29 cellular contexts compared by ENCODE assay signal in the genomic region with DNA sequence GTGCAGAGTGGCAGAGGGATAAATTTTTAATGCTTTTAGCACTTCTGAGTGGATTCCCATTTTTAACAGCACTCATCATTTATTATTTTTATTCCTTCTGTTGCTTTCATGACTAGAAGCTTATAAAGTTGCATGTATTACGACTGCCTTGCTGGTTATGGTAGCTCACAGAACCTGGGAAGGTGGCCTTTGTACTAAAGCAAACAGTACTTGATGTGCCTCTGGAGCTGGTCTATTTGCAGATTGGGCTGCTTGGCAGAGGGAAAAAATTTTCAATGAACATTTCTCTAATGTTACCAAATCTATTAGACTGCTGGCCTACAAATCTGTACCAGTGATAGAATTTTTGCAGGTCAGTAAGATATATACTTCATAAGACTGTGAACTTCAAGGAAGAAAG.
"Had no signal": no experiment of that assay in that cellular context is flagged by ENCODE, and none has a peak within 500 bp of the region (broad histone marks: within the 10 kb centered on the region; RNA-seq: fewer than 3 reads in every experiment).

No MANE protein-coding gene starts in this region.

- H3K4me3 ChIP-seq: colonic mucosa, gastroesophageal sphincter, heart left ventricle, left ventricle myocardium inferior, lower lobe of right lung, ovary, psoas muscle, skin epidermis, suprapubic skin, transverse colon, upper lobe of right lung, uterus had no signal

- H3K36me3 ChIP-seq: colonic mucosa, gastroesophageal sphincter, heart left ventricle, left ventricle myocardium inferior, lower lobe of right lung, ovary, suprapubic skin, transverse colon, upper lobe of right lung, uterus had no signal

- ATAC-seq: esophagus mucosa; gastroesophageal sphincter; heart left ventricle; left cardiac atrium; lower lobe of right lung; naive thymus-derived CD8-positive, alpha-beta T cell; psoas muscle; right cardiac atrium; stimulated activated naive CD8-positive, alpha-beta T cell treated with anti-CD3 and anti-CD28 coated beads, Interleukin-15, amount 100 ng/mL, for 72 hours; upper lobe of right lung had no signal

- H3K27ac Mint-ChIP-seq: dendritic cell treated with granulocyte-macrophage colony-stimulating factor and Interleukin-4, amounts not matched to agents 40 ng/mL and 50 ng/mL, for 4 days; endodermal cell; naive thymus-derived CD8-positive, alpha-beta T cell; stimulated activated naive CD8-positive, alpha-beta T cell treated with anti-CD3 and anti-CD28 coated beads, Interleukin-15, amount 100 ng/mL, for 72 hours had no signal

- H3K9me3 Mint-ChIP-seq: endodermal cell had no signal

- H3K27ac ChIP-seq: colonic mucosa, epithelial cell of prostate, gastroesophageal sphincter, heart left ventricle, left ventricle myocardium inferior, lower lobe of right lung, ovary, psoas muscle, skin epidermis, suprapubic skin, transverse colon, upper lobe of right lung, uterus had no signal

- H3K36me3 Mint-ChIP-seq: naive thymus-derived CD8-positive, alpha-beta T cell had no signal

- H3K4me1 ChIP-seq: colonic mucosa, gastroesophageal sphincter, heart left ventricle, left ventricle myocardium inferior, lower lobe of right lung, psoas muscle, suprapubic skin, transverse colon, upper lobe of right lung, uterus had no signal

- H3K4me3 Mint-ChIP-seq: dendritic cell treated with granulocyte-macrophage colony-stimulating factor and Interleukin-4, amounts not matched to agents 40 ng/mL and 50 ng/mL, for 4 days; endodermal cell; naive thymus-derived CD8-positive, alpha-beta T cell; stimulated activated naive CD8-positive, alpha-beta T cell treated with anti-CD3 and anti-CD28 coated beads, Interleukin-15, amount 100 ng/mL, for 72 hours had no signal

- H3K4me1 Mint-ChIP-seq: naive thymus-derived CD8-positive, alpha-beta T cell; stimulated activated naive CD8-positive, alpha-beta T cell treated with anti-CD3 and anti-CD28 coated beads, Interleukin-15, amount 100 ng/mL, for 72 hours had no signal

- H3K27me3 ChIP-seq: colonic mucosa, gastroesophageal sphincter, ovary, suprapubic skin, transverse colon, upper lobe of right lung had no signal

- DNase-seq: colonic mucosa; effector CD8-positive, alpha-beta T cell; endodermal cell; foreskin fibroblast; heart left ventricle; hippocampal formation; left cardiac atrium; left ventricle myocardium inferior; lower lobe of right lung; naive thymus-derived CD8-positive, alpha-beta T cell; occipital lobe; ovary; posterior cingulate gyrus; psoas muscle; right cardiac atrium; stimulated activated CD4-positive, alpha-beta T cell treated with anti-CD3 and anti-CD28 coated beads, Interleukin-15, amount 100 ng/mL, for 24 hours; stimulated activated CD4-positive, alpha-beta T cell treated with anti-CD3 and anti-CD28 coated beads, Interleukin-2, amount 100 ng/mL, for 48 hours; stimulated activated CD8-positive, alpha-beta memory T cell treated with anti-CD3 and anti-CD28 coated beads, Interleukin-4, amount 100 ng/mL, for 48 hours; stimulated activated naive CD4-positive, alpha-beta T cell; stimulated activated naive CD8-positive, alpha-beta T cell treated with anti-CD3 and anti-CD28 coated beads, Interleukin-15, amount 100 ng/mL, for 72 hours; transverse colon; upper lobe of right lung; uterus had no signal
